Comparison of ENCODE assay signal across 8 cellular contexts in the genomic region with DNA sequence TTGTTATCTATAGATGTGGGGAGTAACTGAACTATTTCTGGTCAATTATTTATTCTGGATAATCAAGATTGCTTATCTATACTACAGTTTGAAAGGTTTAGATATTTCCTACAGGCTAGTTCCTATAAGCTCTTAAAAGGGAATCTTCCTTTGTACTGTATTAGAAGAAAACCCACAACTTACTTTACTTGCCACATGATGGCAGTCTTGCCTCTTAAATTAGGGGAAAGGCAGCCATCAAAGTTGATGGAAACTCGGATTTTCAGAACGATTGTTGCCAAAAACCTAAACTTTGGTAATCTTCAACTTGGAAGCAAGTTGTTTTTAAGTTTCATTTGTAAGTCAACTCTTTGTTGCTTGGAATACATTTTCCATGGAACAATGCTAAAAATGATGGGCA.
A peak's percentile ranks its signal among the peaks of the same experiment; 100 is the strongest.
DNase-seq lines count a peak whose midpoint lies in the region; ATAC-seq, FAIRE-seq and TF ChIP-seq lines count a peak whose summit lies in the region.
"Not testable (repeated sequence)": the region's sequence is repeated elsewhere in the genome, so short reads cannot be mapped to it uniquely, and the experiment has no call there.

No MANE protein-coding gene starts in this region.

- FAIRE-seq in A204.1 (lab: Jason Lieb, UNC) = peak; percentile 99

- not testable (repeated sequence) for H3K4me3 ChIP-seq in colonic mucosa; parathyroid adenoma (ENCODE audit: low read depth, low read length)

- not testable (repeated sequence) for H3K36me3 ChIP-seq in colonic mucosa; parathyroid adenoma (ENCODE audit: control insufficient read depth, insufficient read depth, low read length)

- intact Hi-C loops in colonic mucosa (cut with DNase I) = not testable (repeated sequence)

- H3K4me3 Mint-ChIP-seq in WTC11, immature natural killer cell: not testable (repeated sequence)

- TF ChIP-seq CTCF in GM13977 (IDR thresholded peaks at IDR 0.05; ENCODE audit: extremely low read depth, insufficient read depth, missing control alignments) = peak; percentile 43
- 0 out of 2 replicates have a peak, but pooled peaks have one; percentile 29 for TF ChIP-seq CTCF in WTC11 (IDR thresholded peaks at IDR 0.05)
- TF ChIP-seq CTCF in colonic mucosa (IDR thresholded peaks at IDR 0.05) = peak; percentile 15
- peak; percentile 19 for TF ChIP-seq CTCF in parathyroid adenoma (IDR thresholded peaks at IDR 0.05)

- not testable (repeated sequence) for H3K4me2 ChIP-seq in parathyroid adenoma (ENCODE audit: low read length)

- H3K79me2 ChIP-seq in parathyroid adenoma = not testable (repeated sequence)

- H3K27ac Mint-ChIP-seq in WTC11, immature natural killer cell: not testable (repeated sequence)

- H3K27ac ChIP-seq in colonic mucosa, parathyroid adenoma: not testable (repeated sequence)

- H3K27me3 ChIP-seq in colonic mucosa; parathyroid adenoma (ENCODE audit: control insufficient read depth, insufficient read depth, low read length): not testable (repeated sequence)

- DNase-seq in GM13977 (ENCODE audit: low spot score); WTC11 (ENCODE audit: low spot score); colonic mucosa: not testable (repeated sequence)
- DNase-seq in NCI-H460 (ENCODE audit: extremely low read depth, low read depth) (peak; percentile 25), immature natural killer cell (peak; percentile 46 to 59 (median 50))

- not testable (repeated sequence) for H2AFZ ChIP-seq in parathyroid adenoma

- in situ Hi-C loops in GM13977 (cut with MboI; ENCODE audit: low pct_unique_long_range_greater_than_20kb, low sequenced_read_pairs, unreplicated experiment) = loop anchor here (25.0 kb wide), 1 partner anchor 468 kb away; a partner anchor contains a TSS

- not testable (repeated sequence) for H3K9me3 Mint-ChIP-seq in WTC11, immature natural killer cell

- not testable (repeated sequence) for H3K4me1 ChIP-seq in colonic mucosa, parathyroid adenoma

- not testable (repeated sequence) for H3K4me1 Mint-ChIP-seq in WTC11, immature natural killer cell

- CTCF ChIA-PET in WTC11 (lab: Charles Lee) = interaction anchor here (0.6 to 0.8 kb wide), 3 partner anchors 198 to 401 kb away, joined by 3 to 4 read pairs (median 3); no protein-coding TSS in a partner anchor

- H3K36me3 Mint-ChIP-seq in WTC11 (peaks cover 12% of the 10 kb centered on the region), immature natural killer cell (peaks cover 3 to 13% (median 10%) of the 10 kb centered on the region in 3 donors)

- not testable (repeated sequence) for H3K9me3 ChIP-seq in colonic mucosa; parathyroid adenoma (ENCODE audit: control insufficient read depth, low read length)

- POLR2A ChIA-PET in WTC11 (lab: Charles Lee) = not testable (repeated sequence)

- not testable (repeated sequence) for H3K9ac ChIP-seq in colonic mucosa (ENCODE audit: low read depth in 2 of 2, low read length in 2 of 2); parathyroid adenoma

- H3K27me3 Mint-ChIP-seq in WTC11 (ENCODE audit: low read depth); immature natural killer cell (ENCODE audit: low read depth in 3 of 3): not testable (repeated sequence)

- ATAC-seq in HG03135 (IDR thresholded peaks at IDR 0.05; ENCODE audit: unreplicated experiment) = peak; percentile 66
- ATAC-seq in WTC11 = peak; percentile 74
